Comparison of ENCODE assay signal across 26 cellular contexts in the genomic region with DNA sequence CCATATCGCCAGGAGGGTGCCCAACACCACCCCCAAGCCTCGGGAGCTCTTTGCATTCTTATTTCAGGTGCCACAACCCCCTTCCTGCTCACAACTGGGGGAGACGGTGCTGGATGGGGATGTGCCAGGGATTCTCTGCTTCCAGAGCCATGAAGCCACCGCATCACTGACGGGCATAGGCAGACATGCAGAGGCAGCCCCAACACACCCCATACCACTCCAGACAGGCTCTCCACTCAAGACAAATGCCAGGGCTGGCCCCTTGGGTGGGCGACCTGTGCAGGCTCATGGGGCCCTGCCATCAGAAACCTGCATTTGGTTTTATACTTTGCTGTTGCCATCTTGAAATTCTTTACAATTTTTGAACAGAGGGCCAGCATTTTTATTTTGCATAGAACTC. TPM values are rescaled to one million over a fixed set of nuclear protein-coding genes. Genes with fewer than 3 reads are reported as not detected.
"Had no signal": no experiment of that assay in that cellular context is flagged by ENCODE, and none has a peak within 500 bp of the region (broad histone marks: within the 10 kb centered on the region; RNA-seq: fewer than 3 reads in every experiment).

No MANE protein-coding gene starts in this region.

- DNase-seq: activated CD4-positive, alpha-beta memory T cell treated with anti-CD3 and anti-CD28 coated beads, Interleukin-2, amount 10 ng/mL, durations not matched to agents 7 days and 5 days; activated CD4-positive, alpha-beta T cell treated with anti-CD3 and anti-CD28 coated beads for 1 hour; activated CD4-positive, alpha-beta T cell treated with anti-CD3 and anti-CD28 coated beads for 48 hours; activated CD8-positive, alpha-beta memory T cell treated with anti-CD3 and anti-CD28 coated beads, Interleukin-2, amount 10 ng/mL, durations not matched to agents 7 days and 5 days; activated CD8-positive, alpha-beta memory T cell treated with anti-CD3 and anti-CD28 coated beads, Interleukin-2, amount 50 U/mL, for 48 hours; activated effector memory CD4-positive, alpha-beta T cell treated with Interleukin-2 at 50 U/mL for 16 hours; activated naive CD4-positive, alpha-beta T cell treated with anti-CD3 and anti-CD28 coated beads, Interleukin-2, amount 50 U/mL, for 16 hours; activated naive CD8-positive, alpha-beta T cell treated with anti-CD3 and anti-CD28 coated beads for 36 hours; aorta; Karpas-422; NCI-H1048; NCI-H2029 treated with DMSO at 0.1 percent for 48 hours; NCI-H2107; NCI-H510A; SIG-M5; T-helper 17 cell; T-helper 9 cell had no signal

- H3K9me3 Mint-ChIP-seq: activated CD4-positive, alpha-beta memory T cell treated with anti-CD3 and anti-CD28 coated beads, Interleukin-2, amount 10 ng/mL, durations not matched to agents 7 days and 5 days; activated naive CD8-positive, alpha-beta T cell treated with anti-CD3 and anti-CD28 coated beads for 36 hours; T-cell had no signal

- H3K4me3 Mint-ChIP-seq: activated CD4-positive, alpha-beta memory T cell treated with anti-CD3 and anti-CD28 coated beads, Interleukin-2, amount 10 ng/mL, durations not matched to agents 7 days and 5 days; activated CD8-positive, alpha-beta memory T cell treated with anti-CD3 and anti-CD28 coated beads, Interleukin-2, amount 10 ng/mL, durations not matched to agents 7 days and 5 days; activated naive CD8-positive, alpha-beta T cell treated with anti-CD3 and anti-CD28 coated beads for 36 hours; T-cell; T-helper 17 cell had no signal

- H3K9me3 ChIP-seq: MG63 had no signal

- H3K27me3 Mint-ChIP-seq: activated CD4-positive, alpha-beta memory T cell treated with anti-CD3 and anti-CD28 coated beads, Interleukin-2, amount 10 ng/mL, durations not matched to agents 7 days and 5 days; activated naive CD8-positive, alpha-beta T cell treated with anti-CD3 and anti-CD28 coated beads for 36 hours; T-cell had no signal

- H3K4me3 ChIP-seq: MG63, PC-9 had no signal

- H2AFZ ChIP-seq: PC-9 had no signal

- FAIRE-seq: RCC 7860 had no signal

- H3K4me1 Mint-ChIP-seq: activated CD4-positive, alpha-beta memory T cell treated with anti-CD3 and anti-CD28 coated beads, Interleukin-2, amount 10 ng/mL, durations not matched to agents 7 days and 5 days had no signal

- H3K27me3 ChIP-seq: brain microvascular endothelial cell had no signal

- H3K27ac Mint-ChIP-seq: activated CD4-positive, alpha-beta memory T cell treated with anti-CD3 and anti-CD28 coated beads, Interleukin-2, amount 10 ng/mL, durations not matched to agents 7 days and 5 days; activated CD8-positive, alpha-beta memory T cell treated with anti-CD3 and anti-CD28 coated beads, Interleukin-2, amount 10 ng/mL, durations not matched to agents 7 days and 5 days; activated naive CD8-positive, alpha-beta T cell treated with anti-CD3 and anti-CD28 coated beads for 36 hours; T-cell; T-helper 17 cell had no signal

- H3K4me2 ChIP-seq: PC-9 had no signal

- H3K36me3 Mint-ChIP-seq: activated CD8-positive, alpha-beta memory T cell treated with anti-CD3 and anti-CD28 coated beads, Interleukin-2, amount 10 ng/mL, durations not matched to agents 7 days and 5 days; activated naive CD8-positive, alpha-beta T cell treated with anti-CD3 and anti-CD28 coated beads for 36 hours; T-cell had no signal

- H3K36me3 ChIP-seq: brain microvascular endothelial cell, MG63, WERI-Rb-1 had no signal

- H3K27ac ChIP-seq: brain microvascular endothelial cell, PC-9, RWPE1, WERI-Rb-1 had no signal

RNA-seq across cellular contexts. Expression of gene TRPM1, which starts 27.0 kb away (rescaled TPM):
- total RNA-seq: activated CD4-positive, alpha-beta memory T cell treated with anti-CD3 and anti-CD28 coated beads, Interleukin-2, amount 10 ng/mL, durations not matched to agents 7 days and 5 days; activated naive CD8-positive, alpha-beta T cell treated with anti-CD3 and anti-CD28 coated beads for 36 hours; aorta; OCI-LY7; PC-9; Right ventricle myocardium inferior; T-cell; T-helper 17 cell had no signal
- polyA plus RNA-seq: aorta had no signal
